In genomic region chr4:169619518-169619957, GRCh38 we compare ENCODE assay signal across 8 cellular contexts. TPM values are rescaled to one million over a fixed set of nuclear protein-coding genes. Genes with fewer than 3 reads are reported as not detected.
DNase-seq lines count a peak whose midpoint lies in the region; ATAC-seq, FAIRE-seq and TF ChIP-seq lines count a peak whose summit lies in the region.

No MANE protein-coding gene starts in this region.

- no peak for FAIRE-seq in pancreas (lab: Jason Lieb, UNC)

- no peaks in the 10 kb centered on the region for H3K27me3 Mint-ChIP-seq in activated naive CD8-positive, alpha-beta T cell

- no peak for TF ChIP-seq POLR2A in heart left ventricle (IDR thresholded peaks at IDR 0.05)

- H3K4me3 Mint-ChIP-seq in activated naive CD8-positive, alpha-beta T cell, result peak overlapping the region; percentile 98

- intact Hi-C loops in heart left ventricle (cut with DNase I), result loop anchor here in 9 of 10 donors (5.0 to 10.0 kb wide), 10 partner anchors 48 to 428 kb away; partner anchors contain the start of gene HPF1 (in 1 of the 9)
- intact Hi-C loops in pancreas (cut with DNase I), result loop anchor here in 1 of 3 donors (10.0 kb wide), 1 partner anchor 425 kb away; no protein-coding TSS in a partner anchor

- TF ChIP-seq CTCF in heart left ventricle (IDR thresholded peaks at IDR 0.05), result peak in 11 of 12 donors; percentile 32 to 71 (median 55)
- TF ChIP-seq CTCF in pancreas (IDR thresholded peaks at IDR 0.05), result peak; percentile 5 to 44 (median 38)

- WGBS in HUES64, result 1% methylated on average over 11 of the region's 12 CpGs
- 1 to 3% (median 2%) methylated on average over 12 of the region's 12 CpGs for WGBS in heart left ventricle, 4 donors
- WGBS in pancreas, 2 donors, result 0 to 1% methylated on average over 12 of the region's 12 CpGs

- H3K27ac ChIP-seq in HUES64 (ENCODE audit: low read depth, low read length) (peak overlapping the region; percentile 65; the same call in 1 of the 2 replicates), SJSA1 (peak overlapping the region; percentile 74), heart left ventricle (peak overlapping the region; percentile 87 to 97 (median 94)), pancreas (peak overlapping the region; percentile 85 to 98 (median 97))

- ATAC-seq in GM21576 (IDR thresholded peaks at IDR 0.05; ENCODE audit: unreplicated experiment), result peak; percentile 41
- peak; percentile 8 to 54 (median 40) for ATAC-seq in heart left ventricle
- ATAC-seq in pancreas, result peak; percentile 63 to 80 (median 74)

- DNase-seq in ELR (ENCODE audit: low read depth), result peak; percentile 66
- DNase-seq in SJSA1 (ENCODE audit: low read depth in 1 of 2, low spot score in 2 of 2), result peak in 1 of 2 experiments; percentile 19
- DNase-seq in heart left ventricle, result peak in 3 of 5 donors; percentile 35 to 39 (median 35)
- DNase-seq in pancreas, result peak in 4 of 6 donors; percentile 49 to 67 (median 60)
- DNase-seq in DMS114 treated with DMSO at 0.1 percent for 48 hours (lab: John Stamatoyannopoulos, UW; ENCODE audit: unreplicated experiment), result no peak

- H3K9me3 ChIP-seq in HUES64 (ENCODE audit: insufficient read depth, low read depth, low read length) (no peaks in the 10 kb centered on the region), SJSA1 (replicated peaks) (no peaks in the 10 kb centered on the region), heart left ventricle (no peaks in the 10 kb centered on the region), pancreas (no peaks in the 10 kb centered on the region)

- H3K9ac ChIP-seq in HUES64 (ENCODE audit: low read depth, low read length), result peak overlapping the region; percentile 43

- H3K4me1 ChIP-seq in HUES64 (ENCODE audit: insufficient read depth, low read length), result peaks cover 15% of the 10 kb centered on the region
- H3K4me1 ChIP-seq in SJSA1 (replicated peaks), result peaks cover 8% of the 10 kb centered on the region
- H3K4me1 ChIP-seq in heart left ventricle, result peaks cover 0 to 34% (median 21%) of the 10 kb centered on the region in 12 donors
- peaks cover 5 to 10% (median 8%) of the 10 kb centered on the region in 3 donors for H3K4me1 ChIP-seq in pancreas

- H3K27ac Mint-ChIP-seq in activated naive CD8-positive, alpha-beta T cell, result peak overlapping the region; percentile 99

- H3K36me3 Mint-ChIP-seq in activated naive CD8-positive, alpha-beta T cell, result no peaks in the 10 kb centered on the region

- peaks cover 71% of the 10 kb centered on the region for H3K4me1 Mint-ChIP-seq in activated naive CD8-positive, alpha-beta T cell (ENCODE audit: low read depth)

- H3K36me3 ChIP-seq in HUES64 (ENCODE audit: insufficient read depth, low read length) (no peaks in the 10 kb centered on the region), SJSA1 (no peaks in the 10 kb centered on the region), heart left ventricle (no peaks in the 10 kb centered on the region), pancreas (no peaks in the 10 kb centered on the region)

- H3K27me3 ChIP-seq in HUES64 (ENCODE audit: insufficient read depth, low read length) (no peaks in the 10 kb centered on the region), SJSA1 (replicated peaks) (no peaks in the 10 kb centered on the region), heart left ventricle (no peaks in the 10 kb centered on the region), pancreas (no peaks in the 10 kb centered on the region)

- H3K4me3 ChIP-seq in HUES64 (ENCODE audit: low read length) (peak overlapping the region; percentile 87), SJSA1 (peak overlapping the region; percentile 58), heart left ventricle (peak overlapping the region; percentile 55 to 84 (median 71)), pancreas (peak overlapping the region; percentile 47 to 56 (median 51))

- no peaks in the 10 kb centered on the region for H3K9me3 Mint-ChIP-seq in activated naive CD8-positive, alpha-beta T cell (ENCODE audit: low read depth)

RNA-seq across cellular contexts. Expression of gene CLCN3, which starts 0.8 kb away (rescaled TPM):
- polyA plus RNA-seq in HUES64 (2013, experiment 1 of 2), result 16.5 TPM
- polyA plus RNA-seq in HUES64 (2013, experiment 2 of 2), result 19.8 TPM
- 19.9 and 23.3 TPM in 2 replicates for total RNA-seq in SJSA1 (2014; rRNA removed; shearing (Covaris generic))
- total RNA-seq in heart left ventricle (10 to 100 TPM; 46.4 to 86.2 (median 59.3) TPM), pancreas (10 to 100 TPM; 24.9 to 41.4 (median 33.6) TPM)
- polyA plus RNA-seq in heart left ventricle (10 to 100 TPM; 17.4 to 30.2 TPM), pancreas (10 to 100 TPM in 1 of 2 donors, 1 to 10 TPM in 1; 9.1 to 16.7 TPM)

RNA-seq across cellular contexts. Expression of gene NEK1, which starts 7.2 kb away (rescaled TPM):
- 6.8 TPM for polyA plus RNA-seq in HUES64 (2013, experiment 1 of 2)
- 8.9 TPM for polyA plus RNA-seq in HUES64 (2013, experiment 2 of 2)
- total RNA-seq in SJSA1 (2014; rRNA removed; shearing (Covaris generic)), result 4.4 and 6.2 TPM in 2 replicates
- total RNA-seq in heart left ventricle (10 to 100 TPM in 7 of 9 donors, 1 to 10 TPM in 2; 6.8 to 17.8 (median 14.7) TPM), pancreas (1 to 10 TPM; 3.6 to 8.3 (median 5.0) TPM)
- polyA plus RNA-seq in heart left ventricle (1 to 10 TPM; 4.8 to 6.4 TPM), pancreas (1 to 10 TPM; 2.1 to 3.9 TPM)
